In the genomic region with DNA sequence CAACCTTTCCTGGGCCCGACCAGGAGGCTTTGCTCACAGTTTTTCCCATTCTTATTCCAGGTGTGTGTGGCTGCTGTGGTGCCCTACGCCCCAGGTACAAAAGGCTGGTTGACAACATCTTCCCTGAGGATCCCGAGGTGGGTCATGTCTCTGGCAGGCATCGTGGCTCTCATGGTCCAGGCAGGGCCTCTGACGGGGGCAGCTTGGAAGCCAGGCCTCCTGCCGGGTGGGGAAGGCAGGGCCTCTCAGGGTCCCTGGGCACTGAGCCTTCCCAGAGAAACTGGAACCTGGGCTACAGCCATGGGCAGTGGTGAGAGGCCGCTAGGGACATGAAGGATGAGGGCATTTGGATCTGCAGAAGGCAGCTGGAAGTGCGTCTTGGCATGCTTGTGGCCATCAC, we compare ENCODE assay signal across 14 cellular contexts. TPM values are rescaled to one million over a fixed set of nuclear protein-coding genes. Genes with fewer than 3 reads are reported as not detected.
DNase-seq lines count a peak whose midpoint lies in the region; ATAC-seq and TF ChIP-seq lines count a peak whose summit lies in the region.
"Had no signal": no experiment of that assay in that cellular context is flagged by ENCODE, and none has a peak within 500 bp of the region (broad histone marks: within the 10 kb centered on the region; RNA-seq: fewer than 3 reads in every experiment).

No MANE protein-coding gene starts in this region.

- intact Hi-C loops in prostate gland (cut with DNase I) = no loop called here
- intact Hi-C loops in activated CD8-positive, alpha-beta T cell treated with anti-CD3 and anti-CD28 coated beads for 36 hours (cut with micrococcal nuclease) = no loop called here

- H3K27ac ChIP-seq in caudate nucleus (ENCODE audit: low read depth, low read length) = peak overlapping the region; percentile 83
- peak overlapping the region; percentile 37 for H3K27ac ChIP-seq in neural progenitor cell
- no peak overlapping the region for H3K27ac ChIP-seq in prostate gland
- H3K27ac ChIP-seq: BLaER1 treated with 17β-estradiol and CSF1 and Interleukin-3, amounts not matched to agents 10 nM and 100 nM had no signal

- no peaks in the 10 kb centered on the region for H3K9me3 Mint-ChIP-seq in neural progenitor cell
- H3K9me3 Mint-ChIP-seq in activated CD8-positive, alpha-beta T cell treated with anti-CD3 and anti-CD28 coated beads for 36 hours = no peaks in the 10 kb centered on the region
- H3K9me3 Mint-ChIP-seq: CD8-positive, alpha-beta T cell; IgD-negative memory B cell had no signal

- H3K9me3 ChIP-seq in neural progenitor cell (ENCODE audit: low read depth) (no peaks in the 10 kb centered on the region), prostate gland (no peaks in the 10 kb centered on the region)
- H3K9me3 ChIP-seq: BLaER1 treated with 17β-estradiol and CSF1 and Interleukin-3, amounts not matched to agents 10 nM and 100 nM had no signal

- POLR2A ChIA-PET in activated CD8-positive, alpha-beta T cell treated with anti-CD3 and anti-CD28 coated beads for 36 hours (lab: Charles Lee) = no interaction called here

- DNase-seq in H7 = peak; percentile 61
- no peak for DNase-seq in caudate nucleus (lab: John Stamatoyannopoulos, UW)
- DNase-seq in neural progenitor cell (ENCODE audit: low spot score) = no peak
- DNase-seq in prostate gland (ENCODE audit: low spot score) = no peak
- no peak for DNase-seq in activated CD8-positive, alpha-beta T cell treated with anti-CD3 and anti-CD28 coated beads for 36 hours
- DNase-seq: Calu3; CD8-positive, alpha-beta T cell; DMS79 treated with DMSO at 0.1 percent for 48 hours; GF-D8; HCEC 1CT had no signal

- H3K4me1 ChIP-seq in neural progenitor cell (peaks cover 36% of the 10 kb centered on the region), prostate gland (replicated peaks) (no peaks in the 10 kb centered on the region)

- H3K9ac ChIP-seq in neural progenitor cell = no peak overlapping the region
- H3K9ac ChIP-seq: BLaER1 treated with 17β-estradiol and CSF1 and Interleukin-3, amounts not matched to agents 10 nM and 100 nM had no signal

- H3K4me3 ChIP-seq in H7 (ENCODE audit: insufficient read depth, low read depth, low read length) (no peak overlapping the region), neural progenitor cell (no peak overlapping the region), prostate gland (no peak overlapping the region)
- H3K4me3 ChIP-seq: BLaER1 treated with 17β-estradiol and CSF1 and Interleukin-3, amounts not matched to agents 10 nM and 100 nM had no signal

- TF ChIP-seq POLR2A in prostate gland (IDR thresholded peaks at IDR 0.05) = no peak

- H3K27ac Mint-ChIP-seq in neural progenitor cell = no peak overlapping the region
- H3K27ac Mint-ChIP-seq in activated CD8-positive, alpha-beta T cell treated with anti-CD3 and anti-CD28 coated beads for 36 hours = no peak overlapping the region
- H3K27ac Mint-ChIP-seq: B cell; CD8-positive, alpha-beta T cell; IgD-negative memory B cell had no signal

- H3K4me2 ChIP-seq in neural progenitor cell = peak overlapping the region; percentile 71
- H3K4me2 ChIP-seq: BLaER1 treated with 17β-estradiol and CSF1 and Interleukin-3, amounts not matched to agents 10 nM and 100 nM had no signal

- H4K20me1 ChIP-seq in neural progenitor cell (ENCODE audit: low read depth) = peaks cover 14% of the 10 kb centered on the region

- H3K27me3 Mint-ChIP-seq in neural progenitor cell (ENCODE audit: insufficient read depth, low read depth) = peaks cover 8% of the 10 kb centered on the region
- H3K27me3 Mint-ChIP-seq in activated CD8-positive, alpha-beta T cell treated with anti-CD3 and anti-CD28 coated beads for 36 hours = no peaks in the 10 kb centered on the region

- 92% methylated on average over 8 of the region's 8 CpGs for WGBS in prostate gland

- CTCF ChIA-PET in activated CD8-positive, alpha-beta T cell treated with anti-CD3 and anti-CD28 coated beads for 36 hours (lab: Charles Lee) = interaction anchor here (1.0 to 1.2 kb wide), 2 partner anchors 11 to 116 kb away, joined by 3 read pairs; no protein-coding TSS in a partner anchor

- no peak overlapping the region for H2AFZ ChIP-seq in neural progenitor cell (replicated peaks)

- H3F3A ChIP-seq in neural progenitor cell (ENCODE audit: low read depth) = peaks cover 19% of the 10 kb centered on the region

- H3K36me3 Mint-ChIP-seq in neural progenitor cell = peaks cover 27% of the 10 kb centered on the region
- H3K36me3 Mint-ChIP-seq in activated CD8-positive, alpha-beta T cell treated with anti-CD3 and anti-CD28 coated beads for 36 hours (ENCODE audit: low read depth) = no peaks in the 10 kb centered on the region
- H3K36me3 Mint-ChIP-seq: CD8-positive, alpha-beta T cell; IgD-negative memory B cell had no signal

- H3K4me1 Mint-ChIP-seq in neural progenitor cell = peaks cover 28% of the 10 kb centered on the region
- no peaks in the 10 kb centered on the region for H3K4me1 Mint-ChIP-seq in activated CD8-positive, alpha-beta T cell treated with anti-CD3 and anti-CD28 coated beads for 36 hours (ENCODE audit: low read depth)
- H3K4me1 Mint-ChIP-seq: B cell, IgD-negative memory B cell had no signal

- ATAC-seq in GM18868 (IDR thresholded peaks at IDR 0.05; ENCODE audit: unreplicated experiment) = no peak
- ATAC-seq in activated CD8-positive, alpha-beta T cell treated with anti-CD3 and anti-CD28 coated beads for 36 hours = no peak
- ATAC-seq: CD8-positive, alpha-beta T cell had no signal

- H3K36me3 ChIP-seq in H7 (replicated peaks; ENCODE audit: control insufficient read depth, insufficient read depth, low read length) = no peaks in the 10 kb centered on the region
- peaks cover 4% of the 10 kb centered on the region for H3K36me3 ChIP-seq in neural progenitor cell
- H3K36me3 ChIP-seq in prostate gland = no peaks in the 10 kb centered on the region
- H3K36me3 ChIP-seq: BLaER1 treated with 17β-estradiol and CSF1 and Interleukin-3, amounts not matched to agents 10 nM and 100 nM had no signal

- no peak overlapping the region for H3K4me3 Mint-ChIP-seq in neural progenitor cell
- no peak overlapping the region for H3K4me3 Mint-ChIP-seq in activated CD8-positive, alpha-beta T cell treated with anti-CD3 and anti-CD28 coated beads for 36 hours
- H3K4me3 Mint-ChIP-seq: B cell; CD8-positive, alpha-beta T cell; IgD-negative memory B cell had no signal

- H3K79me2 ChIP-seq in neural progenitor cell (ENCODE audit: low read depth) = peaks cover 28% of the 10 kb centered on the region

- peaks cover 6% of the 10 kb centered on the region for H3K27me3 ChIP-seq in H7 (ENCODE audit: control insufficient read depth, insufficient read depth, low read length)
- no peaks in the 10 kb centered on the region for H3K27me3 ChIP-seq in neural progenitor cell
- no peaks in the 10 kb centered on the region for H3K27me3 ChIP-seq in prostate gland (replicated peaks; ENCODE audit: insufficient read depth)
- H3K27me3 ChIP-seq: BLaER1 treated with 17β-estradiol and CSF1 and Interleukin-3, amounts not matched to agents 10 nM and 100 nM had no signal

- TF ChIP-seq CTCF in neural progenitor cell (IDR thresholded peaks at IDR 0.05) (no peak), prostate gland (IDR thresholded peaks at IDR 0.05) (no peak)
- TF ChIP-seq CTCF in activated CD8-positive, alpha-beta T cell treated with anti-CD3 and anti-CD28 coated beads for 36 hours (IDR thresholded peaks at IDR 0.05) = no peak

RNA-seq across cellular contexts. Expression of gene EFR3B, which starts 49.4 kb away (rescaled TPM):
- 3.3 and 3.4 TPM in 2 replicates for total RNA-seq in H7 (2014; rRNA removed; shearing (Covaris generic))
- total RNA-seq in neural progenitor cell (ENCODE audit: low replicate concordance) (17.2 and 21.2 TPM in 2 replicates), prostate gland (1 to 10 TPM in 1 of 2 donors, under 1 TPM in 1; 0.14 to 1.6 TPM)
- total RNA-seq in activated CD8-positive, alpha-beta T cell treated with anti-CD3 and anti-CD28 coated beads for 36 hours = under 1 TPM; 0.16 to 0.23 TPM

Comparison
In these comparisons a context has a peak if more than half of its experiments do, and no peak if none do; other contexts are left out.
1. H3K27ac ChIP-seq: peak in caudate nucleus (single experiment) and neural progenitor cell (single experiment); none in prostate gland (0 of 2).